In genomic region chr20:1266167-1266973, GRCh38 we compare ENCODE assay signal across 8 cellular contexts. TPM values are rescaled to one million over a fixed set of nuclear protein-coding genes. Genes with fewer than 3 reads are reported as not detected.
DNase-seq lines count a peak whose midpoint lies in the region; ATAC-seq and TF ChIP-seq lines count a peak whose summit lies in the region.

A gene with protein sequence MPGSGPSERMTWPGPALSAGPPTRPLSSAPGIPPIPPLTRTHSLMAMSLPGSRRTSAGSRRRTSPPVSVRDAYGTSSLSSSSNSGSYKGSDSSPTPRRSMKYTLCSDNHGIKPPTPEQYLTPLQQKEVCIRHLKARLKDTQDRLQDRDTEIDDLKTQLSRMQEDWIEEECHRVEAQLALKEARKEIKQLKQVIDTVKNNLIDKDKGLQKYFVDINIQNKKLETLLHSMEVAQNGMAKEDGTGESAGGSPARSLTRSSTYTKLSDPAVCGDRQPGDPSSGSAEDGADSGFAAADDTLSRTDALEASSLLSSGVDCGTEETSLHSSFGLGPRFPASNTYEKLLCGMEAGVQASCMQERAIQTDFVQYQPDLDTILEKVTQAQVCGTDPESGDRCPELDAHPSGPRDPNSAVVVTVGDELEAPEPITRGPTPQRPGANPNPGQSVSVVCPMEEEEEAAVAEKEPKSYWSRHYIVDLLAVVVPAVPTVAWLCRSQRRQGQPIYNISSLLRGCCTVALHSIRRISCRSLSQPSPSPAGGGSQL (plus strand): TSS chr20:1266294. CDS start chr20:1296240, 29,946 bp downstream.

- peak; percentile 87 for ATAC-seq in HG02870 (IDR thresholded peaks at IDR 0.05; ENCODE audit: unreplicated experiment)

- DNase-seq in EH (ENCODE audit: low read depth), result peak; percentile 82
- DNase-seq in activated T-cell treated with anti-CD3 and anti-CD28 coated beads, Interleukin-2, amount 50 U/mL, for 48 hours, result peak; percentile 70 to 78
- peak; percentile 93 for DNase-seq in esophagus muscularis mucosa (ENCODE audit: extremely low spot score)
- DNase-seq in stimulated activated CD8-positive, alpha-beta memory T cell treated with anti-CD3 and anti-CD28 coated beads, Interleukin-4, amount 100 ng/mL, for 24 hours (ENCODE audit: low read depth), result peak; percentile 58
- DNase-seq in UCSD-AML1 (lab: John Stamatoyannopoulos, UW; ENCODE audit: unreplicated experiment), result no peak

- no peak for TF ChIP-seq POLR2A in esophagus muscularis mucosa (IDR thresholded peaks at IDR 0.05; ENCODE audit: low read depth)

- H3K9ac ChIP-seq in OCI-LY1 (ENCODE audit: low read length) (no peak within 1 kb of the TSS), mucosa of stomach (ENCODE audit: low read length) (peak within 1 kb of the TSS; percentile 55)

- H3K4me3 ChIP-seq in OCI-LY1 (ENCODE audit: low read depth, low read length, poor library complexity, severe bottlenecking) (peak within 1 kb of the TSS; percentile 46), esophagus muscularis mucosa (peak within 1 kb of the TSS; percentile 63 to 96 (median 95)), mucosa of stomach (ENCODE audit: low read length) (peak within 1 kb of the TSS; percentile 33)

- H3K4me2 ChIP-seq in OCI-LY1 (ENCODE audit: low read length), result peak within 1 kb of the TSS; percentile 42; the same call in 1 of the 2 replicates

- no peak for TF ChIP-seq EP300 in esophagus muscularis mucosa (IDR thresholded peaks at IDR 0.05)

- no peaks in the 10 kb centered on the region for H3K9me2 ChIP-seq in OCI-LY1 (ENCODE audit: low read depth, low read length)

- 0% methylated on average over 21 of the region's 61 CpGs for WGBS in esophagus muscularis mucosa

- H3F3A ChIP-seq in OCI-LY1 (ENCODE audit: insufficient read depth, low read length), result no peaks in the 10 kb centered on the region

- no peaks in the 10 kb centered on the region for H3K79me2 ChIP-seq in OCI-LY1 (ENCODE audit: insufficient read depth, low read length)

- H3K4me1 ChIP-seq in OCI-LY1 (ENCODE audit: insufficient read depth, low read length, severe bottlenecking) (no peaks in the 10 kb centered on the region), esophagus muscularis mucosa (peaks cover 17 to 37% (median 24%) of the 10 kb centered on the region in 4 donors), mucosa of stomach (ENCODE audit: control insufficient read depth, insufficient read depth, low read length) (peaks cover 23% of the 10 kb centered on the region)

- no peaks in the 10 kb centered on the region for H4K20me1 ChIP-seq in OCI-LY1 (ENCODE audit: insufficient read depth, low read length)

- H3K27ac ChIP-seq in OCI-LY1 (ENCODE audit: low read depth, low read length, poor library complexity, severe bottlenecking) (no peak within 1 kb of the TSS), esophagus muscularis mucosa (replicated peaks in 1 of 4) (peak within 1 kb of the TSS; percentile 73 to 82 (median 80))

- TF ChIP-seq CTCF in OCI-LY1 (IDR thresholded peaks at IDR 0.05; ENCODE audit: low read length), result no peak
- no peak for TF ChIP-seq CTCF in esophagus muscularis mucosa (IDR thresholded peaks at IDR 0.05)

- no peaks in the 10 kb centered on the region for H3K9me3 ChIP-seq in OCI-LY1 (ENCODE audit: low read length)
- H3K9me3 ChIP-seq in esophagus muscularis mucosa, result no peaks in the 10 kb centered on the region
- no peaks in the 10 kb centered on the region for H3K9me3 ChIP-seq in mucosa of stomach (ENCODE audit: control insufficient read depth, low read length)

- H3K27me3 ChIP-seq in OCI-LY1 (ENCODE audit: insufficient read depth, low read length) (0 out of 2 replicates have a peak, but pooled peaks cover 6% of the 10 kb centered on the region), esophagus muscularis mucosa (no peaks in the 10 kb centered on the region), mucosa of stomach (ENCODE audit: control insufficient read depth, insufficient read depth, low read length) (no peaks in the 10 kb centered on the region)

- no peaks in the 10 kb centered on the region for H3K36me3 ChIP-seq in OCI-LY1 (ENCODE audit: insufficient read depth, low read length)
- peaks cover 0 to 7% (median 0%) of the 10 kb centered on the region in 4 donors for H3K36me3 ChIP-seq in esophagus muscularis mucosa
- no peaks in the 10 kb centered on the region for H3K36me3 ChIP-seq in mucosa of stomach (ENCODE audit: control insufficient read depth, insufficient read depth, low read length)

- intact Hi-C loops in esophagus muscularis mucosa (cut with DNase I), result no loop called here

- H2AFZ ChIP-seq in OCI-LY1 (ENCODE audit: low read length), result no peak within 1 kb of the TSS

RNA-seq across cellular contexts. Expression of the gene that starts here (rescaled TPM):
- 10 to 100 TPM in 3 of 4 donors, 1 to 10 TPM in 1; 9.6 to 29.5 (median 17.3) TPM for total RNA-seq in esophagus muscularis mucosa

Comparison
In these comparisons a context has a peak if more than half of its experiments do, and no peak if none do; other contexts are left out.
1. H3K4me3 ChIP-seq: peak in every context shown above with its lines; median percentile 95 in esophagus muscularis mucosa; 46 in OCI-LY1; 33 in mucosa of stomach.